23 cellular contexts compared by ENCODE assay signal in the genomic region with DNA sequence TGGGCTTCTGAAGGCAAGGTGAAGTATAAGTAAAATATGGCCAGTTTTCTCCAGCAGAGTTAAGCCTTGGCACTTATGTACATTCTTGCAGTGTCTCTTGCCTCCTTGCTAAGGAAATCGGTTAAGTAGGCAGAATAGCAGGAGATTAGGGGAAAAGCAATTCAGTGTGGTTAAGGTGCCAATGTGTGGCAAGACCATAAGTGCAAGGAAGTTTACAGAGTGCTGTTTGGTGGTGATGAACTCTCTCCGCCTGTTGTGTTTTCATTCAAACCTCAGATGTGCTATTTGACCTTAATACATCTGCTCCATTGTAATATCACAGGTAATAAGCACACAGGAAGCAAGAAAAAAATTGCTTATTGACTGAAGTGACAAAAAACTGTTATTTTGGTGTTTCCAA.
DNase-seq lines count a peak whose midpoint lies in the region; ATAC-seq and TF ChIP-seq lines count a peak whose summit lies in the region.
"Had no signal": no experiment of that assay in that cellular context is flagged by ENCODE, and none has a peak within 500 bp of the region (broad histone marks: within the 10 kb centered on the region; RNA-seq: fewer than 3 reads in every experiment).

No MANE protein-coding gene starts in this region.

- no peaks in the 10 kb centered on the region for H3K9me2 ChIP-seq in OCI-LY1 (ENCODE audit: low read depth, low read length)

- H3K36me3 ChIP-seq in left ventricle myocardium inferior (peaks cover 3% of the 10 kb centered on the region), heart right ventricle (peaks cover 0 to 40% (median 0%) of the 10 kb centered on the region in 9 donors), OCI-LY1 (ENCODE audit: insufficient read depth, low read length) (peaks cover 62% of the 10 kb centered on the region)
- H3K36me3 ChIP-seq: BE2C had no signal

- no peak for TF ChIP-seq CTCF in left ventricle myocardium inferior (IDR thresholded peaks at IDR 0.05; ENCODE audit: borderline replicate concordance)
- TF ChIP-seq CTCF in heart right ventricle (IDR thresholded peaks at IDR 0.05): no peak
- TF ChIP-seq CTCF in OCI-LY1 (IDR thresholded peaks at IDR 0.05; ENCODE audit: low read length): no peak
- no peak for TF ChIP-seq CTCF in dorsolateral prefrontal cortex (IDR thresholded peaks at IDR 0.05 in 54 of 56, conservative IDR thresholded peaks at IDR 0.05 in 2 of 56; ENCODE audit: low read depth in 1 of 56, partially characterized antibody in 56 of 56)

- WGBS in heart right ventricle, 2 donors: 90 to 95% methylated on average over 2 of the region's 2 CpGs

- H3K27ac ChIP-seq in left ventricle myocardium inferior (replicated peaks) (peak overlapping the region; percentile 5), heart right ventricle (peak overlapping the region in 3 of 10 donors; percentile 33 to 70 (median 47)), OCI-LY1 (ENCODE audit: low read depth, low read length, poor library complexity, severe bottlenecking) (peak overlapping the region; percentile 96), dorsolateral prefrontal cortex (peak overlapping the region in 49 of 59 donors; percentile 3 to 95 (median 90)), temporal lobe (ENCODE audit: low read depth, low read length) (peak overlapping the region; percentile 91)
- H3K27ac ChIP-seq: A549 had no signal

- peak overlapping the region; percentile 11; the same call in 1 of the 2 replicates for H3K9ac ChIP-seq in OCI-LY1 (ENCODE audit: low read length)

- H3K27me3 ChIP-seq in left ventricle myocardium inferior (ENCODE audit: low read depth) (no peaks in the 10 kb centered on the region), heart right ventricle (no peaks in the 10 kb centered on the region), OCI-LY1 (ENCODE audit: insufficient read depth, low read length) (no peaks in the 10 kb centered on the region), dorsolateral prefrontal cortex (no peaks in the 10 kb centered on the region)
- H3K27me3 ChIP-seq: BE2C, spleen had no signal

- no peak for ATAC-seq in heart right ventricle
- no peak for ATAC-seq in HG03280 (IDR thresholded peaks at IDR 0.05; ENCODE audit: unreplicated experiment)
- ATAC-seq: A549; activated T-cell treated with anti-CD3 and anti-CD28 coated beads, Interleukin-2, amount 50 U/mL, for 4 hours had no signal

- no peak overlapping the region for H2AFZ ChIP-seq in OCI-LY1 (ENCODE audit: low read length)

- H3K9me3 ChIP-seq in left ventricle myocardium inferior (replicated peaks) (no peaks in the 10 kb centered on the region), heart right ventricle (no peaks in the 10 kb centered on the region), OCI-LY1 (ENCODE audit: low read length) (no peaks in the 10 kb centered on the region)
- H3K9me3 ChIP-seq: A549, BE2C, spleen had no signal

- H3K79me2 ChIP-seq in OCI-LY1 (ENCODE audit: insufficient read depth, low read length): no peaks in the 10 kb centered on the region

- no peak overlapping the region for H3K4me3 ChIP-seq in left ventricle myocardium inferior
- no peak overlapping the region for H3K4me3 ChIP-seq in heart right ventricle
- H3K4me3 ChIP-seq in OCI-LY1 (ENCODE audit: low read depth, low read length, poor library complexity, severe bottlenecking): no peak overlapping the region
- no peak overlapping the region for H3K4me3 ChIP-seq in dorsolateral prefrontal cortex
- H3K4me3 ChIP-seq: A549, spleen had no signal

- no peaks in the 10 kb centered on the region; the same call in 1 of the 2 replicates for H3F3A ChIP-seq in OCI-LY1 (ENCODE audit: insufficient read depth, low read length)

- H4K20me1 ChIP-seq in OCI-LY1 (ENCODE audit: insufficient read depth, low read length): no peaks in the 10 kb centered on the region

- H3K4me1 ChIP-seq in left ventricle myocardium inferior: peaks cover 61% of the 10 kb centered on the region
- H3K4me1 ChIP-seq in heart right ventricle: peaks cover 12 to 62% (median 44%) of the 10 kb centered on the region in 9 donors
- H3K4me1 ChIP-seq in OCI-LY1 (ENCODE audit: insufficient read depth, low read length, severe bottlenecking): peaks cover 70% of the 10 kb centered on the region

- intact Hi-C loops in left ventricle myocardium inferior (cut with micrococcal nuclease) (loop anchor here (2.0 to 10.0 kb wide), 2 partner anchors 165 to 291 kb away; no protein-coding TSS in a partner anchor), heart right ventricle (cut with DNase I) (loop anchor here in 9 of 10 donors (2.0 to 10.0 kb wide), 10 partner anchors 33 to 525 kb away; no protein-coding TSS in a partner anchor), dorsolateral prefrontal cortex (cut with DNase I) (loop anchor here (5.0 kb wide), 4 partner anchors 33 to 218 kb away; no protein-coding TSS in a partner anchor)

- peak overlapping the region; percentile 3; the same call in 1 of the 2 replicates for H3K4me2 ChIP-seq in OCI-LY1 (ENCODE audit: low read length)
- H3K4me2 ChIP-seq: A549 had no signal

- DNase-seq in left ventricle myocardium inferior (no peak), heart right ventricle (no peak), dorsolateral prefrontal cortex (no peak), KG1 (lab: John Stamatoyannopoulos, UW) (no peak), activated T-cell treated with anti-CD3 and anti-CD28 coated beads for 4 hours (no peak)
- DNase-seq: activated CD4-positive, alpha-beta memory T cell treated with anti-CD3 and anti-CD28 coated beads, Interleukin-2, amount 10 ng/mL, durations not matched to agents 7 days and 5 days; activated CD4-positive, CD25-positive, alpha-beta regulatory T cell; activated naive CD4-positive, alpha-beta T cell treated with Interleukin-2 at 50 U/mL for 16 hours; activated T-cell treated with anti-CD3 and anti-CD28 coated beads, Interleukin-2, amount 50 U/mL, for 4 hours; aorta; central memory CD4-positive, alpha-beta T cell; erythroblast; NCI-H1417 treated with DMSO at 0.1 percent for 48 hours; NCI-H2171; NCI-H524 treated with DMSO at 0.1 percent for 48 hours; spleen; stimulated activated CD4-positive, alpha-beta T cell treated with anti-CD3 and anti-CD28 coated beads, Interleukin-4, amount 100 ng/mL, for 4 hours; T1000 had no signal
